ENCODE assay signal across 1 cellular context in the genomic region with DNA sequence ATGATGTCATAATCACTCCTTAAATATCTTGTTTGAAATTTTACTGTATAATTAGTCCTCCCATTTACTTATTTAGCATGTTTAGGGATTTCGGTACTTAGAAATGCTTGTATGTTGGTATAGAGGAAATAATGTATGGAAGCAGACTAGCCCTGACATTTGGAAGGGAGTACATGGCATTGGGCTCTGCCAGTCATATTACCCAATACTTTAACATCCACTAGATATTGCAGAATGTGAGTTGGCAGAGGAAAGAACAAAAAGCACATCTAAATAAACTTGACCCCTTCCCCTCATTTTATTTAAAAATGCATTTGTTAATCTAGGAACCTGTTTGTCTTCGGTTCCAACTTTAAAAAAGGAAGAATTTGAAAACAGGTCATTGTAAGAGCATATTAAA.
TF ChIP-seq lines count a peak whose summit lies in the region.

No MANE protein-coding gene starts in this region.

TF ChIP-seq in HepG2, 621 proteins besides CTCF, POLR2A, EP300 and RAD21 (continued from another document):
- TF ChIP-seq MNT (IDR thresholded peaks at IDR 0.05) (no peak), ZBTB7B (CRISPR knock-in tag; IDR thresholded peaks at IDR 0.05) (no peak), ZFP37 (CRISPR knock-in tag; IDR thresholded peaks at IDR 0.05; ENCODE audit: borderline replicate concordance) (no peak), NAIF1 (CRISPR knock-in tag; IDR thresholded peaks at IDR 0.05; ENCODE audit: borderline replicate concordance) (no peak), IKZF4 (CRISPR knock-in tag; IDR thresholded peaks at IDR 0.05; ENCODE audit: borderline replicate concordance, low read depth, not compliant biosample characterization) (no peak), MTA3 (CRISPR knock-in tag; IDR thresholded peaks at IDR 0.05) (no peak), ZNF576 (CRISPR knock-in tag; IDR thresholded peaks at IDR 0.05) (no peak), SSRP1 (CRISPR knock-in tag; IDR thresholded peaks at IDR 0.05) (no peak)
